1 cellular context compared by ENCODE assay signal in the genomic region with DNA sequence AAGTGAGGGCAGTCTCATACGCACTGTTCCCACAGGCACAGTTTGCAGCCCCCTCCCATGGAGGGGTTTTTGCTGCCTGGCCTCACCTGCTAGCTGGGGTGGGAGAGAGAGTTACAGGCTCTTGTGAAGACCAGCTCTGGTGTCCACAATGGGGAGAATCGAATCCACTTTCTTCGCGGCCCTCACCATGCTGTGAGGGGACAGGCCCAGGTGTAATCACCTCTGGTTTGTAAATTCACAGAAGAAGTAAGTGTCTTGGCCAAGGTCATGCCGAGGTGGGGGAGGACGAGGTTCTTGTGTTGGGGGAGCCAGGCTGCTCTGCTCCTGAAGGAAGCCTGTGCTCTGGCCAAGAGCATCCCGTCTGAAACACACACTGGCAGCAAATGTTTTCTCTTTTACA.
TF ChIP-seq lines count a peak whose summit lies in the region.

No MANE protein-coding gene starts in this region.

TF ChIP-seq in WTC11, 78 proteins besides CTCF, POLR2A, EP300 and RAD21 (continued from another document):
- TF ChIP-seq, protein P1, sequence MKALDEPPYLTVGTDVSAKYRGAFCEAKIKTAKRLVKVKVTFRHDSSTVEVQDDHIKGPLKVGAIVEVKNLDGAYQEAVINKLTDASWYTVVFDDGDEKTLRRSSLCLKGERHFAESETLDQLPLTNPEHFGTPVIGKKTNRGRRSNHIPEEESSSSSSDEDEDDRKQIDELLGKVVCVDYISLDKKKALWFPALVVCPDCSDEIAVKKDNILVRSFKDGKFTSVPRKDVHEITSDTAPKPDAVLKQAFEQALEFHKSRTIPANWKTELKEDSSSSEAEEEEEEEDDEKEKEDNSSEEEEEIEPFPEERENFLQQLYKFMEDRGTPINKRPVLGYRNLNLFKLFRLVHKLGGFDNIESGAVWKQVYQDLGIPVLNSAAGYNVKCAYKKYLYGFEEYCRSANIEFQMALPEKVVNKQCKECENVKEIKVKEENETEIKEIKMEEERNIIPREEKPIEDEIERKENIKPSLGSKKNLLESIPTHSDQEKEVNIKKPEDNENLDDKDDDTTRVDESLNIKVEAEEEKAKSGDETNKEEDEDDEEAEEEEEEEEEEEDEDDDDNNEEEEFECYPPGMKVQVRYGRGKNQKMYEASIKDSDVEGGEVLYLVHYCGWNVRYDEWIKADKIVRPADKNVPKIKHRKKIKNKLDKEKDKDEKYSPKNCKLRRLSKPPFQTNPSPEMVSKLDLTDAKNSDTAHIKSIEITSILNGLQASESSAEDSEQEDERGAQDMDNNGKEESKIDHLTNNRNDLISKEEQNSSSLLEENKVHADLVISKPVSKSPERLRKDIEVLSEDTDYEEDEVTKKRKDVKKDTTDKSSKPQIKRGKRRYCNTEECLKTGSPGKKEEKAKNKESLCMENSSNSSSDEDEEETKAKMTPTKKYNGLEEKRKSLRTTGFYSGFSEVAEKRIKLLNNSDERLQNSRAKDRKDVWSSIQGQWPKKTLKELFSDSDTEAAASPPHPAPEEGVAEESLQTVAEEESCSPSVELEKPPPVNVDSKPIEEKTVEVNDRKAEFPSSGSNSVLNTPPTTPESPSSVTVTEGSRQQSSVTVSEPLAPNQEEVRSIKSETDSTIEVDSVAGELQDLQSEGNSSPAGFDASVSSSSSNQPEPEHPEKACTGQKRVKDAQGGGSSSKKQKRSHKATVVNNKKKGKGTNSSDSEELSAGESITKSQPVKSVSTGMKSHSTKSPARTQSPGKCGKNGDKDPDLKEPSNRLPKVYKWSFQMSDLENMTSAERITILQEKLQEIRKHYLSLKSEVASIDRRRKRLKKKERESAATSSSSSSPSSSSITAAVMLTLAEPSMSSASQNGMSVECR (CRISPR knock-in tag; IDR thresholded peaks at IDR 0.05; ENCODE audit: borderline replicate concordance): no peak
- TF ChIP-seq ETV6 (CRISPR knock-in tag; IDR thresholded peaks at IDR 0.05): no peak
- TF ChIP-seq, protein P2, sequence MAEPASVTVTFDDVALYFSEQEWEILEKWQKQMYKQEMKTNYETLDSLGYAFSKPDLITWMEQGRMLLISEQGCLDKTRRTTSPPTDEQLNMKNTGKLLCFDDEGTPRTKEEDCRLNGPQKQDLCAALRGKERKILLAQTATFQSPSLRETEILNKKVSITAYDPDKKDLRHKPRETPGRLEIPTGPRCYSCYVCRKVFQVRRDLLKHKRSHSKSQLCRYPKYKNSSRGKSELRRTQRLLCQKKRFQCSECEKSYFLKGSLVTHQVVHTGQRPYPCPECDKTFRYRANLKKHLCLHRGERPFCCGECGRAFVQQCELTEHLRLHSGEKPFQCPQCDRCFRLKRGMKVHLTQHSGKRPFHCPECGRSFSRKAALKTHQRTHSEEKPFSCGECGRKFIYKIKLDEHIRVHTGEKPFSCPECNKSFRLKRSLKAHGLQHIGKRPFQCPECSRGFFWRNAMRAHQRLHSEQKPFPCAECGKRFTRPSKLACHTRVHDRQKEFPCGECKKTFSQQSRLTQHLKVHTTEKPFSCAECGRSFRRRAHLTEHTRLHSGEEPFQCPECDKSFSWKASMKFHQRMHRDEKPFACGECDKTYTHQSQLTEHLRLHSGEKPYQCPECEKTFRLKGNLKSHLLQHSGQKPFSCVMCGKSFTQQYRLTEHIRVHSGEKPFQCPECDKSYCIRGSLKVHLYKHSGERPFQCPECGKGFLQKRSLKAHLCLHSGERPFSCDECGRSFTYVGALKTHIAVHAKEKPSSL (CRISPR knock-in tag; conservative IDR thresholded peaks at IDR 0.05): no peak
- TF ChIP-seq NFYB (CRISPR knock-in tag; conservative IDR thresholded peaks at IDR 0.05; ENCODE audit: low read depth): no peak
- no peak for TF ChIP-seq GRHL2 (CRISPR knock-in tag; IDR thresholded peaks at IDR 0.05; ENCODE audit: insufficient replicate concordance, severe bottlenecking)
- no peak for TF ChIP-seq FOXJ3 (CRISPR knock-in tag; IDR thresholded peaks at IDR 0.05; ENCODE audit: borderline replicate concordance)
- TF ChIP-seq, protein P3, sequence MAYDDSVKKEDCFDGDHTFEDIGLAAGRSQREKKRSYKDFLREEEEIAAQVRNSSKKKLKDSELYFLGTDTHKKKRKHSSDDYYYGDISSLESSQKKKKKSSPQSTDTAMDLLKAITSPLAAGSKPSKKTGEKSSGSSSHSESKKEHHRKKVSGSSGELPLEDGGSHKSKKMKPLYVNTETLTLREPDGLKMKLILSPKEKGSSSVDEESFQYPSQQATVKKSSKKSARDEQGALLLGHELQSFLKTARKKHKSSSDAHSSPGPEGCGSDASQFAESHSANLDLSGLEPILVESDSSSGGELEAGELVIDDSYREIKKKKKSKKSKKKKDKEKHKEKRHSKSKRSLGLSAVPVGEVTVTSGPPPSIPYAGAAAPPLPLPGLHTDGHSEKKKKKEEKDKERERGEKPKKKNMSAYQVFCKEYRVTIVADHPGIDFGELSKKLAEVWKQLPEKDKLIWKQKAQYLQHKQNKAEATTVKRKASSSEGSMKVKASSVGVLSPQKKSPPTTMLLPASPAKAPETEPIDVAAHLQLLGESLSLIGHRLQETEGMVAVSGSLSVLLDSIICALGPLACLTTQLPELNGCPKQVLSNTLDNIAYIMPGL (CRISPR knock-in tag; IDR thresholded peaks at IDR 0.05): no peak
- TF ChIP-seq, protein P4, sequence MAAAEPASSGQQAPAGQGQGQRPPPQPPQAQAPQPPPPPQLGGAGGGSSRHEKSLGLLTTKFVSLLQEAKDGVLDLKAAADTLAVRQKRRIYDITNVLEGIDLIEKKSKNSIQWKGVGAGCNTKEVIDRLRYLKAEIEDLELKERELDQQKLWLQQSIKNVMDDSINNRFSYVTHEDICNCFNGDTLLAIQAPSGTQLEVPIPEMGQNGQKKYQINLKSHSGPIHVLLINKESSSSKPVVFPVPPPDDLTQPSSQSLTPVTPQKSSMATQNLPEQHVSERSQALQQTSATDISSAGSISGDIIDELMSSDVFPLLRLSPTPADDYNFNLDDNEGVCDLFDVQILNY (CRISPR knock-in tag; IDR thresholded peaks at IDR 0.05): no peak
- TF ChIP-seq, protein P5, sequence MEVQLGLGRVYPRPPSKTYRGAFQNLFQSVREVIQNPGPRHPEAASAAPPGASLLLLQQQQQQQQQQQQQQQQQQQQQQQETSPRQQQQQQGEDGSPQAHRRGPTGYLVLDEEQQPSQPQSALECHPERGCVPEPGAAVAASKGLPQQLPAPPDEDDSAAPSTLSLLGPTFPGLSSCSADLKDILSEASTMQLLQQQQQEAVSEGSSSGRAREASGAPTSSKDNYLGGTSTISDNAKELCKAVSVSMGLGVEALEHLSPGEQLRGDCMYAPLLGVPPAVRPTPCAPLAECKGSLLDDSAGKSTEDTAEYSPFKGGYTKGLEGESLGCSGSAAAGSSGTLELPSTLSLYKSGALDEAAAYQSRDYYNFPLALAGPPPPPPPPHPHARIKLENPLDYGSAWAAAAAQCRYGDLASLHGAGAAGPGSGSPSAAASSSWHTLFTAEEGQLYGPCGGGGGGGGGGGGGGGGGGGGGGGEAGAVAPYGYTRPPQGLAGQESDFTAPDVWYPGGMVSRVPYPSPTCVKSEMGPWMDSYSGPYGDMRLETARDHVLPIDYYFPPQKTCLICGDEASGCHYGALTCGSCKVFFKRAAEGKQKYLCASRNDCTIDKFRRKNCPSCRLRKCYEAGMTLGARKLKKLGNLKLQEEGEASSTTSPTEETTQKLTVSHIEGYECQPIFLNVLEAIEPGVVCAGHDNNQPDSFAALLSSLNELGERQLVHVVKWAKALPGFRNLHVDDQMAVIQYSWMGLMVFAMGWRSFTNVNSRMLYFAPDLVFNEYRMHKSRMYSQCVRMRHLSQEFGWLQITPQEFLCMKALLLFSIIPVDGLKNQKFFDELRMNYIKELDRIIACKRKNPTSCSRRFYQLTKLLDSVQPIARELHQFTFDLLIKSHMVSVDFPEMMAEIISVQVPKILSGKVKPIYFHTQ (CRISPR knock-in tag; IDR thresholded peaks at IDR 0.05): no peak
- TF ChIP-seq NFE2L1 (CRISPR knock-in tag; IDR thresholded peaks at IDR 0.05): no peak
- no peak for TF ChIP-seq RORB (CRISPR knock-in tag; IDR thresholded peaks at IDR 0.05)
